ENCODE assay signal across 20 cellular contexts in genomic region chr1:178886551-178886950, GRCh38. TPM values are rescaled to one million over a fixed set of nuclear protein-coding genes. Genes with fewer than 3 reads are reported as not detected.
"Had no signal": no experiment of that assay in that cellular context is flagged by ENCODE, and none has a peak within 500 bp of the region (broad histone marks: within the 10 kb centered on the region; RNA-seq: fewer than 3 reads in every experiment).

No MANE protein-coding gene starts in this region.

- H3K27me3 ChIP-seq: esophagus squamous epithelium, gastrocnemius medialis, pancreas had no signal

- H3K27me3 Mint-ChIP-seq: natural killer cell treated with Interleukin-12 subunit alpha and Interleukin-12 subunit beta and Interleukin-15 and Interleukin-18, amount 100 ng/mL, for 72 hours; type B pancreatic cell had no signal

- H3K4me3 ChIP-seq: coronary artery, esophagus squamous epithelium, gastrocnemius medialis, left ventricle myocardium inferior, pancreas, thoracic aorta had no signal

- H3K9me3 Mint-ChIP-seq: activated naive CD4-positive, alpha-beta T cell treated with anti-CD3 and anti-CD28 coated beads for 36 hours; natural killer cell treated with Interleukin-12 subunit alpha and Interleukin-12 subunit beta and Interleukin-15 and Interleukin-18, amount 100 ng/mL, for 72 hours; type B pancreatic cell had no signal

- H3K27ac Mint-ChIP-seq: activated naive CD4-positive, alpha-beta T cell treated with anti-CD3 and anti-CD28 coated beads for 36 hours; natural killer cell treated with Interleukin-12 subunit alpha and Interleukin-12 subunit beta and Interleukin-15 and Interleukin-18, amount 100 ng/mL, for 72 hours; type B pancreatic cell had no signal

- H3K4me1 ChIP-seq: esophagus squamous epithelium, gastrocnemius medialis, left ventricle myocardium inferior, pancreas had no signal

- ATAC-seq: gastrocnemius medialis; natural killer cell treated with Interleukin-12 subunit alpha and Interleukin-12 subunit beta and Interleukin-15 and Interleukin-18, amount 100 ng/mL, for 72 hours; pancreas; right cardiac atrium had no signal

- FAIRE-seq: pancreas had no signal

- H3K27ac ChIP-seq: coronary artery, esophagus squamous epithelium, gastrocnemius medialis, left ventricle myocardium inferior, pancreas, thoracic aorta, VCaP had no signal

- DNase-seq: activated CD4-positive, alpha-beta T cell treated with anti-CD3 and anti-CD28 coated beads for 1 hour; activated CD4-positive, alpha-beta T cell treated with anti-CD3 and anti-CD28 coated beads, Interleukin-2, amount 50 U/mL, for 1 hour; activated CD8-positive, alpha-beta memory T cell treated with anti-CD3 and anti-CD28 coated beads for 24 hours; activated CD8-positive, alpha-beta memory T cell treated with anti-CD3 and anti-CD28 coated beads, Interleukin-2, amount 50 U/mL, for 4 hours; activated naive CD4-positive, alpha-beta T cell treated with anti-CD3 and anti-CD28 coated beads for 36 hours; activated T-cell treated with anti-CD3 and anti-CD28 coated beads, Interleukin-2, amount 50 U/mL, for 48 hours; cerebellar nuclear complex; esophagus squamous epithelium; gastrocnemius medialis; hippocampal formation; left ventricle myocardium inferior; midbrain; pancreas had no signal

- H3K36me3 Mint-ChIP-seq: natural killer cell treated with Interleukin-12 subunit alpha and Interleukin-12 subunit beta and Interleukin-15 and Interleukin-18, amount 100 ng/mL, for 72 hours had no signal

- H3K9me3 ChIP-seq: esophagus squamous epithelium, gastrocnemius medialis, left ventricle myocardium inferior, pancreas, thoracic aorta had no signal

- H3K4me3 Mint-ChIP-seq: activated naive CD4-positive, alpha-beta T cell treated with anti-CD3 and anti-CD28 coated beads for 36 hours; natural killer cell treated with Interleukin-12 subunit alpha and Interleukin-12 subunit beta and Interleukin-15 and Interleukin-18, amount 100 ng/mL, for 72 hours; type B pancreatic cell had no signal

- H3K36me3 ChIP-seq: gastrocnemius medialis, left ventricle myocardium inferior, pancreas, thoracic aorta had no signal

RNA-seq across cellular contexts. Expression of gene ANGPTL1, which starts 15.7 kb away (rescaled TPM):
- total RNA-seq: activated naive CD4-positive, alpha-beta T cell treated with anti-CD3 and anti-CD28 coated beads for 36 hours; natural killer cell treated with Interleukin-12 subunit alpha and Interleukin-12 subunit beta and Interleukin-15 and Interleukin-18, amount 100 ng/mL, for 72 hours; T-helper 2 cell treated with Interferon-gamma antibody and Interleukin-4, amounts not matched to agents 100 ng/mL and 5 ng/mL, for 36 hours had no signal
